Comparison of ENCODE assay signal across 1 cellular context in the genomic region with DNA sequence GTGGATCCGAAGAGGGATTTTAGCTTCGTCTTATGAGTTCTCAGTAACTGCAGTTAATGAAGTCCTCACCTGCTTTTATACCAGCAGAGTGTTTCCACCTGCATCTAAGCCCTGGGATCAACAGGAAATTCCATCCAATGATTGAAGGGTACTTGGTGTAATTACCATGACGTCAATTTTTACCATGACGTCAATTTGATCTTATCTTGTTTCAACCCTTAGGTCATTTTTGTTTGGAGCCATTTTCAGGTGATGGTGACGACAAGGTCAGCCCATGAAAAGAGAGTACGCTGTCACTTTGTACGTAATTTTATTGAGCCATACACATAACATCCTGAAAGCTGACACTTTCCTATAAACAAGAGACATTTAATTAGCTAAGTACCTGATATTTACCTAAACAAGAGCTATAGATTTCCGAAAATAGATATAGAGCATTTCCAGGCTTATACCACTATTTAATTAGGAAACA.
TF ChIP-seq lines count a peak whose summit lies in the region.

A gene (minus strand): TSS at position 51 of the 472 bp plus-strand sequence. CDS start 6,906 bp downstream, outside the sequence.

TF ChIP-seq in HEK293, 187 proteins besides CTCF, POLR2A, EP300 and RAD21 (continued from another document):
- TF ChIP-seq, protein P1, sequence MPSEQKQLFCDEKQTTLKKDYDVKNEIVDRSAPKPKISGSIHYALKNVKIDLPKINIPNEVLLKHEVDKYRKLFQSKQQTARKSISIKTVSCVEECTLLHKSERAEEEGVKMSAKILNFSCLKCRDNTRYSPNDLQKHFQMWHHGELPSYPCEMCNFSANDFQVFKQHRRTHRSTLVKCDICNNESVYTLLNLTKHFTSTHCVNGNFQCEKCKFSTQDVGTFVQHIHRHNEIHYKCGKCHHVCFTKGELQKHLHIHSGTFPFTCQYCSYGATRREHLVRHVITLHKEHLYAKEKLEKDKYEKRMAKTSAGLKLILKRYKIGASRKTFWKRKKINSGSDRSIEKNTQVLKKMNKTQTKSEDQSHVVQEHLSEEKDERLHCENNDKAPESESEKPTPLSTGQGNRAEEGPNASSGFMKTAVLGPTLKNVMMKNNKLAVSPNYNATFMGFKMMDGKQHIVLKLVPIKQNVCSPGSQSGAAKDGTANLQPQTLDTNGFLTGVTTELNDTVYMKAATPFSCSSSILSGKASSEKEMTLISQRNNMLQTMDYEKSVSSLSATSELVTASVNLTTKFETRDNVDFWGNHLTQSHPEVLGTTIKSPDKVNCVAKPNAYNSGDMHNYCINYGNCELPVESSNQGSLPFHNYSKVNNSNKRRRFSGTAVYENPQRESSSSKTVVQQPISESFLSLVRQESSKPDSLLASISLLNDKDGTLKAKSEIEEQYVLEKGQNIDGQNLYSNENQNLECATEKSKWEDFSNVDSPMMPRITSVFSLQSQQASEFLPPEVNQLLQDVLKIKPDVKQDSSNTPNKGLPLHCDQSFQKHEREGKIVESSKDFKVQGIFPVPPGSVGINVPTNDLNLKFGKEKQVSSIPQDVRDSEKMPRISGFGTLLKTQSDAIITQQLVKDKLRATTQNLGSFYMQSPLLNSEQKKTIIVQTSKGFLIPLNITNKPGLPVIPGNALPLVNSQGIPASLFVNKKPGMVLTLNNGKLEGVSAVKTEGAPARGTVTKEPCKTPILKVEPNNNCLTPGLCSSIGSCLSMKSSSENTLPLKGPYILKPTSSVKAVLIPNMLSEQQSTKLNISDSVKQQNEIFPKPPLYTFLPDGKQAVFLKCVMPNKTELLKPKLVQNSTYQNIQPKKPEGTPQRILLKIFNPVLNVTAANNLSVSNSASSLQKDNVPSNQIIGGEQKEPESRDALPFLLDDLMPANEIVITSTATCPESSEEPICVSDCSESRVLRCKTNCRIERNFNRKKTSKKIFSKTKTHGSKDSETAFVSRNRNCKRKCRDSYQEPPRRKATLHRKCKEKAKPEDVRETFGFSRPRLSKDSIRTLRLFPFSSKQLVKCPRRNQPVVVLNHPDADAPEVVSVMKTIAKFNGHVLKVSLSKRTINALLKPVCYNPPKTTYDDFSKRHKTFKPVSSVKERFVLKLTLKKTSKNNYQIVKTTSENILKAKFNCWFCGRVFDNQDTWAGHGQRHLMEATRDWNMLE (tag by site-specific recombination; conservative IDR thresholded peaks at IDR 0.05; ENCODE audit: low read depth): no peak
- TF ChIP-seq HOXD13 (CRISPR knock-in tag; IDR thresholded peaks at IDR 0.05; ENCODE audit: borderline replicate concordance) (no peak), BCL11B (tag by site-specific recombination; IDR thresholded peaks at IDR 0.05; ENCODE audit: low read depth) (0 out of 2 replicates have a peak, but pooled peaks have one; percentile 24), ZNF2 (tag by site-specific recombination; IDR thresholded peaks at IDR 0.05) (peak; percentile 59; the same call in 1 of the 2 replicates), ZNF555 (tag by site-specific recombination; conservative IDR thresholded peaks at IDR 0.05) (no peak), KLF7 (tag by site-specific recombination; IDR thresholded peaks at IDR 0.05; ENCODE audit: borderline replicate concordance) (no peak), ZNF24 (tag by site-specific recombination; IDR thresholded peaks at IDR 0.05) (peak; percentile 42; the same call in 1 of the 2 replicates), GLI2 (tag by site-specific recombination; IDR thresholded peaks at IDR 0.05; ENCODE audit: borderline replicate concordance, low read depth) (no peak), ZNF146 (tag by site-specific recombination; IDR thresholded peaks at IDR 0.05) (no peak; the same call in 1 of the 2 replicates), ZNF391 (tag by site-specific recombination; IDR thresholded peaks at IDR 0.05; ENCODE audit: borderline replicate concordance, low read depth) (peak; percentile 77; the same call in 1 of the 2 replicates), HOXC10 (CRISPR knock-in tag; IDR thresholded peaks at IDR 0.05) (no peak), ZNF544 (tag by site-specific recombination; IDR thresholded peaks at IDR 0.05) (no peak), ZNF843 (tag by site-specific recombination; IDR thresholded peaks at IDR 0.05) (peak; percentile 91), ZNF600 (tag by site-specific recombination; IDR thresholded peaks at IDR 0.05) (no peak)
- TF ChIP-seq, protein P2, sequence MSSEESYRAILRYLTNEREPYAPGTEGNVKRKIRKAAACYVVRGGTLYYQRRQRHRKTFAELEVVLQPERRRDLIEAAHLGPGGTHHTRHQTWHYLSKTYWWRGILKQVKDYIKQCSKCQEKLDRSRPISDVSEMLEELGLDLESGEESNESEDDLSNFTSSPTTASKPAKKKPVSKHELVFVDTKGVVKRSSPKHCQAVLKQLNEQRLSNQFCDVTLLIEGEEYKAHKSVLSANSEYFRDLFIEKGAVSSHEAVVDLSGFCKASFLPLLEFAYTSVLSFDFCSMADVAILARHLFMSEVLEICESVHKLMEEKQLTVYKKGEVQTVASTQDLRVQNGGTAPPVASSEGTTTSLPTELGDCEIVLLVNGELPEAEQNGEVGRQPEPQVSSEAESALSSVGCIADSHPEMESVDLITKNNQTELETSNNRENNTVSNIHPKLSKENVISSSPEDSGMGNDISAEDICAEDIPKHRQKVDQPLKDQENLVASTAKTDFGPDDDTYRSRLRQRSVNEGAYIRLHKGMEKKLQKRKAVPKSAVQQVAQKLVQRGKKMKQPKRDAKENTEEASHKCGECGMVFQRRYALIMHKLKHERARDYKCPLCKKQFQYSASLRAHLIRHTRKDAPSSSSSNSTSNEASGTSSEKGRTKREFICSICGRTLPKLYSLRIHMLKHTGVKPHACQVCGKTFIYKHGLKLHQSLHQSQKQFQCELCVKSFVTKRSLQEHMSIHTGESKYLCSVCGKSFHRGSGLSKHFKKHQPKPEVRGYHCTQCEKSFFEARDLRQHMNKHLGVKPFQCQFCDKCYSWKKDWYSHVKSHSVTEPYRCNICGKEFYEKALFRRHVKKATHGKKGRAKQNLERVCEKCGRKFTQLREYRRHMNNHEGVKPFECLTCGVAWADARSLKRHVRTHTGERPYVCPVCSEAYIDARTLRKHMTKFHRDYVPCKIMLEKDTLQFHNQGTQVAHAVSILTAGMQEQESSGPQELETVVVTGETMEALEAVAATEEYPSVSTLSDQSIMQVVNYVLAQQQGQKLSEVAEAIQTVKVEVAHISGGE (tag by site-specific recombination; conservative IDR thresholded peaks at IDR 0.05; ENCODE audit: low read depth): no peak
- TF ChIP-seq, protein P3, sequence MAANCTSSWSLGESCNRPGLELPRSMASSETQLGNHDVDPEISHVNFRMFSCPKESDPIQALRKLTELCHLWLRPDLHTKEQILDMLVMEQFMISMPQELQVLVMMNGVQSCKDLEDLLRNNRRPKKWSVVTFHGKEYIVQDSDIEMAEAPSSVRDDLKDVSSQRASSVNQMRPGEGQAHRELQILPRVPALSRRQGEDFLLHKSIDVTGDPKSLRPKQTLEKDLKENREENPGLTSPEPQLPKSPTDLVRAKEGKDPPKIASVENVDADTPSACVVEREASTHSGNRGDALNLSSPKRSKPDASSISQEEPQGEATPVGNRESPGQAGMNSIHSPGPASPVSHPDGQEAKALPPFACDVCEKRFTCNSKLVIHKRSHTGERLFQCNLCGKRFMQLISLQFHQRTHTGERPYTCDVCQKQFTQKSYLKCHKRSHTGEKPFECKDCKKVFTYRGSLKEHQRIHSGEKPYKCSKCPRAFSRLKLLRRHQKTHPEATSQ (tag by site-specific recombination; IDR thresholded peaks at IDR 0.05): no peak
